Comparison of ENCODE assay signal across 21 cellular contexts in the genomic region with DNA sequence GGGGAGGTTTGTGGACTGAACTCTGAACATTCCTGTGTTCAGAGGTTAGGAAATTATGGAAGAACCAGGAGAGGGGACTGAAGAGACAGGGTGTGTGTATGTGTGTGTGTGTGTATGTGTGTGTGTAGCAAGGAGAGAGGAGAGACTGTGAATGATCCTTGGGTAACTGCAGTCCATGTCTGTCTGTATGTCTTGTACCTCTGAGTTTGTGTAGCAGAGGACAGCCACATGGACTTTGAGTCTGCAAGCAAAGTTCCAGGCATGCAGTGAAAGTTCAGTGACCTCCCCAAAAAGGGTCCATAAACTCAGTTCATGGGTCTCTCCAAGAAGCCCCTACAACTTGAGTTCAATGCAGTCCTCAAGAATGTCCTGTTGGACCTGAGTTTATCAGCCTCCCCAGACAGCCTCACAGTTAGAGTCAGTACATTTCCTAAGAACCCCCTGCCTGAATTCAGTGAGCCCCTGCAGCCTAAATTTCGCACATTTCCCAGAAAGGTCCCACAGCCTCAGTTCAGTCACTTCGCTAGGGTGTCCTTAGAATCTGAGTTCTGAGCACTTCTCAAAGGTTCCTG.
"Had no signal": no experiment of that assay in that cellular context is flagged by ENCODE, and none has a peak within 500 bp of the region (broad histone marks: within the 10 kb centered on the region; RNA-seq: fewer than 3 reads in every experiment).

No MANE protein-coding gene starts in this region.

- H3K27me3 ChIP-seq: foreskin keratinocyte, neutrophil, ovary, spleen, thyroid gland had no signal

- H3K36me3 ChIP-seq: neutrophil, ovary, prostate gland, spleen, thyroid gland, WERI-Rb-1 had no signal

- H3K27ac Mint-ChIP-seq: brain; dendritic cell treated with granulocyte-macrophage colony-stimulating factor and Interleukin-4, amounts not matched to agents 40 ng/mL and 50 ng/mL, for 4 days; mesothelial cell of epicardium; nephron; stimulated activated naive CD8-positive, alpha-beta T cell treated with anti-CD3 and anti-CD28 coated beads, Interleukin-15, Interleukin-2, amounts not matched to agents 100 ng/mL and 50 ng/mL, for 24 hours had no signal

- H3K36me3 Mint-ChIP-seq: brain, mesothelial cell of epicardium had no signal

- H3K4me1 ChIP-seq: prostate gland, thyroid gland had no signal

- H3K27ac ChIP-seq: foreskin keratinocyte, neutrophil, ovary, prostate gland, thyroid gland, WERI-Rb-1 had no signal

- DNase-seq: activated CD4-positive, CD25-positive, alpha-beta regulatory T cell treated with anti-CD3 and anti-CD28 coated beads, Interleukin-2, amount 50 U/mL, for 72 hours; activated naive CD4-positive, alpha-beta T cell treated with anti-CD3 and anti-CD28 coated beads for 36 hours; activated T-cell treated with anti-CD3 and anti-CD28 coated beads, Interleukin-2, amount 50 U/mL, for 1 hour; aorta; effector CD8-positive, alpha-beta T cell; foreskin keratinocyte; kidney; ovary; spleen; stimulated activated CD4-positive, alpha-beta T cell treated with anti-CD3 and anti-CD28 coated beads, Interleukin-4, amount 100 ng/mL, for 1 hour; substantia nigra; SW 1271; thyroid gland; WERI-Rb-1 had no signal

- H3K9me3 ChIP-seq: neutrophil, ovary, prostate gland, spleen, thyroid gland had no signal

- H3K4me3 ChIP-seq: ovary, prostate gland, spleen, thyroid gland had no signal

- H3K4me3 Mint-ChIP-seq: activated naive CD4-positive, alpha-beta T cell treated with anti-CD3 and anti-CD28 coated beads for 36 hours; brain; dendritic cell treated with granulocyte-macrophage colony-stimulating factor and Interleukin-4, amounts not matched to agents 40 ng/mL and 50 ng/mL, for 4 days; mesothelial cell of epicardium; nephron; stimulated activated naive CD8-positive, alpha-beta T cell treated with anti-CD3 and anti-CD28 coated beads, Interleukin-15, Interleukin-2, amounts not matched to agents 100 ng/mL and 50 ng/mL, for 24 hours had no signal

- H3K27me3 Mint-ChIP-seq: stimulated activated naive CD8-positive, alpha-beta T cell treated with anti-CD3 and anti-CD28 coated beads, Interleukin-15, Interleukin-2, amounts not matched to agents 100 ng/mL and 50 ng/mL, for 24 hours had no signal

- H3K9me3 Mint-ChIP-seq: activated naive CD4-positive, alpha-beta T cell treated with anti-CD3 and anti-CD28 coated beads for 36 hours; brain; dendritic cell treated with granulocyte-macrophage colony-stimulating factor and Interleukin-4, amounts not matched to agents 40 ng/mL and 50 ng/mL, for 4 days; mesothelial cell of epicardium; nephron; stimulated activated naive CD8-positive, alpha-beta T cell treated with anti-CD3 and anti-CD28 coated beads, Interleukin-15, Interleukin-2, amounts not matched to agents 100 ng/mL and 50 ng/mL, for 24 hours had no signal

- ATAC-seq: foreskin keratinocyte had no signal
